Comparison of ENCODE assay signal across 8 cellular contexts in the genomic region with DNA sequence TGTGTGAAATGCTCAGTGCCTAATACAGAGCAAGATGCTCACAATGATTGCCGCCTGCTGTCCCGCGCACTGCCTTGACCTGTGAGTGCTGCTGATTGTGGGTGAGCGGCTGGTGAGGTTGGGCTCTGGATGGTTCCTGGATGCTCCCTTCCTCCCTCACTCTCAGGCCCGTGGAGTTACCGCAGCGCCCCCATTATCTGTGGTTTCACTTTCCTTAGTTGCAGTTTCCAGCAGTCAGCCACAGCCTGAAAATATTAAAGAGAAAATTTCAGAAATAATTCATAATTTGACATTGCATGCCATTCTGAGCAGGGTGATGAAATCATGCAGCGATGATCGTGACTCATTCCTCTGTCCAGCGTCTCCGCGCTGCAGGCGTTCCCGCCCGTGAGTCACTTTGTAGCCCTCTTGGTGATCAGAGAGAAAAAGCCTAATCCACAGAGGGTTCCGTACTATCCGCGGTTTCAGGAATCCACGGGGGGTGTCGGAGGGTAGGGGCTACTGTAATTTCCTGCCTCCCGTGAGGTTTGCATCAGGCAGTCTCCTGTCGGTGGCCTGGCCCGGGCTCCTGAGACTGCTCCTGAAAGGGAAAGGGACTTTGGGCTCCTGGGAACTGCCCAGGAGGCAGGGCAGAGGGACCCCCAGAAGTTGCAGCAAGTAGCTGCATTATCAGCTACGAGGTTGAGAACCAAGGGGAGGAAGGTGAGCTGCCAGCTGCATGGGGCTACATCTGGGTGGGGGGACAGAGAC. TPM values are rescaled to one million over a fixed set of nuclear protein-coding genes. Genes with fewer than 3 reads are reported as not detected.
DNase-seq lines count a peak whose midpoint lies in the region; ATAC-seq and TF ChIP-seq lines count a peak whose summit lies in the region.

No MANE protein-coding gene starts in this region.

- no peak overlapping the region for H3K27ac Mint-ChIP-seq in activated T-helper 2 cell treated with anti-CD3 and anti-CD28 coated beads, Interferon-gamma antibody, Interleukin-2, Interleukin-4, amounts not matched to agents 10 μg/mL and 5 μg/mL and 100 μg/mL, durations not matched to agents 14 hours and 24 hours and 36 hours

- peaks cover 54% of the 10 kb centered on the region for H4K20me1 ChIP-seq in smooth muscle cell (ENCODE audit: low read depth)

- no peaks in the 10 kb centered on the region for H3K4me1 ChIP-seq in smooth muscle cell (ENCODE audit: low read depth)

- H3K36me3 ChIP-seq in H7 (replicated peaks; ENCODE audit: control insufficient read depth, insufficient read depth, low read length) (peaks cover 25% of the 10 kb centered on the region), smooth muscle cell (ENCODE audit: low read depth) (peaks cover 7% of the 10 kb centered on the region)

- H3F3A ChIP-seq in smooth muscle cell (ENCODE audit: low read depth): peaks cover 47% of the 10 kb centered on the region

- H3K27me3 ChIP-seq in H7 (ENCODE audit: control insufficient read depth, insufficient read depth, low read length) (no peaks in the 10 kb centered on the region), smooth muscle cell (ENCODE audit: low read depth) (no peaks in the 10 kb centered on the region)

- H3K27ac ChIP-seq in smooth muscle cell (ENCODE audit: low read depth): peak overlapping the region; percentile 79

- peaks cover 4% of the 10 kb centered on the region for H3K79me2 ChIP-seq in smooth muscle cell (ENCODE audit: low read depth)

- H3K4me3 ChIP-seq in H7 (ENCODE audit: insufficient read depth, low read depth, low read length): no peak overlapping the region
- no peak overlapping the region for H3K4me3 ChIP-seq in smooth muscle cell

- no peaks in the 10 kb centered on the region for H3K9me3 ChIP-seq in smooth muscle cell (replicated peaks; ENCODE audit: low read depth)

- TF ChIP-seq CTCF in smooth muscle cell (IDR thresholded peaks at IDR 0.05; ENCODE audit: borderline replicate concordance, insufficient read depth, poor library complexity, severe bottlenecking): no peak

- no peaks in the 10 kb centered on the region for H3K9me3 Mint-ChIP-seq in activated T-helper 2 cell treated with anti-CD3 and anti-CD28 coated beads, Interferon-gamma antibody, Interleukin-2, Interleukin-4, amounts not matched to agents 10 μg/mL and 5 μg/mL and 100 μg/mL, durations not matched to agents 14 hours and 24 hours and 36 hours

- no peak overlapping the region for H3K4me3 Mint-ChIP-seq in activated T-helper 2 cell treated with anti-CD3 and anti-CD28 coated beads, Interferon-gamma antibody, Interleukin-2, Interleukin-4, amounts not matched to agents 10 μg/mL and 5 μg/mL and 100 μg/mL, durations not matched to agents 14 hours and 24 hours and 36 hours (ENCODE audit: low read depth)

- H2AFZ ChIP-seq in smooth muscle cell (ENCODE audit: low read depth): no peak overlapping the region

- H3K4me2 ChIP-seq in smooth muscle cell: peak overlapping the region; percentile 48

- H3K27me3 Mint-ChIP-seq in activated T-helper 2 cell treated with anti-CD3 and anti-CD28 coated beads, Interferon-gamma antibody, Interleukin-2, Interleukin-4, amounts not matched to agents 10 μg/mL and 5 μg/mL and 100 μg/mL, durations not matched to agents 14 hours and 24 hours and 36 hours (ENCODE audit: low read depth): no peaks in the 10 kb centered on the region

- peak overlapping the region; percentile 39 for H3K9ac ChIP-seq in smooth muscle cell (ENCODE audit: low read depth)

- DNase-seq in H7 (peak; percentile 68), SW480 (ENCODE audit: low spot score) (peak; percentile 95), head of caudate nucleus (peak in 31 of 42 donors; percentile 12 to 72 (median 44)), smooth muscle cell (lab: John Stamatoyannopoulos, UW; ENCODE audit: unreplicated experiment) (peak; percentile 42), DMS153 treated with DMSO at 0.1 percent for 48 hours (lab: John Stamatoyannopoulos, UW; ENCODE audit: unreplicated experiment) (no peak)
- DNase-seq in activated T-helper 2 cell treated with anti-CD3 and anti-CD28 coated beads, Interferon-gamma antibody, Interleukin-2, Interleukin-4, amounts not matched to agents 10 μg/mL and 5 μg/mL and 100 μg/mL, durations not matched to agents 14 hours and 24 hours and 36 hours (ENCODE audit: low spot score): no peak

- intact Hi-C loops in head of caudate nucleus (cut with DNase I): no loop called here
- intact Hi-C loops in activated T-helper 2 cell treated with anti-CD3 and anti-CD28 coated beads, Interferon-gamma antibody, Interleukin-2, Interleukin-4, amounts not matched to agents 10 μg/mL and 5 μg/mL and 100 μg/mL, durations not matched to agents 14 hours and 24 hours and 36 hours (cut with micrococcal nuclease): no loop called here

- peaks cover 30% of the 10 kb centered on the region for H3K36me3 Mint-ChIP-seq in activated T-helper 2 cell treated with anti-CD3 and anti-CD28 coated beads, Interferon-gamma antibody, Interleukin-2, Interleukin-4, amounts not matched to agents 10 μg/mL and 5 μg/mL and 100 μg/mL, durations not matched to agents 14 hours and 24 hours and 36 hours (ENCODE audit: low read depth)

- H3K4me1 Mint-ChIP-seq in activated T-helper 2 cell treated with anti-CD3 and anti-CD28 coated beads, Interferon-gamma antibody, Interleukin-2, Interleukin-4, amounts not matched to agents 10 μg/mL and 5 μg/mL and 100 μg/mL, durations not matched to agents 14 hours and 24 hours and 36 hours (ENCODE audit: low read depth): peaks cover 4% of the 10 kb centered on the region

- 19% methylated on average over 24 of the region's 24 CpGs for WGBS in smooth muscle cell (ENCODE audit: low lambda C conversion rate)

- ATAC-seq in GM19455 (IDR thresholded peaks at IDR 0.05; ENCODE audit: unreplicated experiment) (no peak), GM18511 (IDR thresholded peaks at IDR 0.05; ENCODE audit: unreplicated experiment) (no peak)

RNA-seq across cellular contexts. Expression of a gene that starts 10.6 kb away (rescaled TPM):
- 3,029 and 3,176 TPM in 2 replicates for total RNA-seq in H7 (2014; rRNA removed; shearing (Covaris generic))
- total RNA-seq in smooth muscle cell: 1,022 and 1,136 TPM in 2 replicates
- polyA plus RNA-seq in smooth muscle cell: 717 and 749 TPM in 2 replicates
- 2,214 and 2,255 TPM in 2 replicates for total RNA-seq in activated T-helper 2 cell treated with anti-CD3 and anti-CD28 coated beads, Interferon-gamma antibody, Interleukin-2, Interleukin-4, amounts not matched to agents 10 μg/mL and 5 μg/mL and 100 μg/mL, durations not matched to agents 14 hours and 24 hours and 36 hours

RNA-seq across cellular contexts. Expression of a gene that starts 41.0 kb away (rescaled TPM):
- 24.4 and 37.9 TPM in 2 replicates for total RNA-seq in H7 (2014; rRNA removed; shearing (Covaris generic))
- 12.0 and 26.7 TPM in 2 replicates for total RNA-seq in smooth muscle cell
- polyA plus RNA-seq in smooth muscle cell: 55.7 and 58.0 TPM in 2 replicates
- not detected in 2 replicates for total RNA-seq in activated T-helper 2 cell treated with anti-CD3 and anti-CD28 coated beads, Interferon-gamma antibody, Interleukin-2, Interleukin-4, amounts not matched to agents 10 μg/mL and 5 μg/mL and 100 μg/mL, durations not matched to agents 14 hours and 24 hours and 36 hours

Comparison
In these comparisons a context has a peak if more than half of its experiments do, and no peak if none do; other contexts are left out.
1. DNase-seq: peak in H7 (single experiment), SW480 (single experiment), head of caudate nucleus (31 of 42) and smooth muscle cell (single experiment); none in DMS153 treated with DMSO at 0.1 percent for 48 hours (single experiment) and activated T-helper 2 cell treated with anti-CD3 and anti-CD28 coated beads, Interferon-gamma antibody, Interleukin-2, Interleukin-4, amounts not matched to agents 10 μg/mL and 5 μg/mL and 100 μg/mL, durations not matched to agents 14 hours and 24 hours and 36 hours (single experiment).
2. RNA of a gene that starts 41.0 kb away (total RNA-seq): 12.0 to 26.7 TPM in smooth muscle cell and 24.4 to 37.9 TPM in H7; not detected in activated T-helper 2 cell treated with anti-CD3 and anti-CD28 coated beads, Interferon-gamma antibody, Interleukin-2, Interleukin-4, amounts not matched to agents 10 μg/mL and 5 μg/mL and 100 μg/mL, durations not matched to agents 14 hours and 24 hours and 36 hours; every median in the first group is over 10 times any median in the second.